ENCODE assay signal across 1 cellular context in the genomic region with DNA sequence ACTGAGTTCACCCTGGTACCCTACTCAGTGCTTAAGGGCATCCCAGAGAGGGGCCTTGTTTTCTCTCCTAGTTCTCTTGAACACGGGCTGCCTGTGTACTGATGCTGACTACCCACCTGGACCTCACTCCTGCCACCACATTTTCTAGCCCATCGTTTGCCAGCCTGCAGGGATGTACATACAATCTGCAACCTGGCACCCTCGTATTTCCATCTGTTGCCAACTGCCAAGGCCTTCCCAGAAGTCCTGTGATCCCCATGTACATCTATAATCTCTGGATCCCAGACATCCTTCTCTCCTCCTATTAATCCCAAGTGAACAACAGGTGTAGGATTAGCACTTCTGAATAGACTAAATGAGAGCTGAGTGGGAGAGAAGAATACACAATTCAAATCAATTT.
TF ChIP-seq lines count a peak whose summit lies in the region.

No MANE protein-coding gene starts in this region.

TF ChIP-seq in IMR-90, 13 proteins besides CTCF, POLR2A, EP300 and RAD21:
- TF ChIP-seq CEBPB (IDR thresholded peaks at IDR 0.05; ENCODE audit: low read depth, low read length) (no peak), FOS (IDR thresholded peaks at IDR 0.05; ENCODE audit: low read depth, low read length) (no peak), CHD1 (IDR thresholded peaks at IDR 0.05; ENCODE audit: low read depth, low read length) (no peak), RFX5 (IDR thresholded peaks at IDR 0.05; ENCODE audit: low read depth, low read length) (no peak), NFE2L2 (IDR thresholded peaks at IDR 0.05; ENCODE audit: low read depth, low read length) (no peak), MAFK (IDR thresholded peaks at IDR 0.05; ENCODE audit: low read depth, low read length) (no peak), SMC3 (IDR thresholded peaks at IDR 0.05; ENCODE audit: low read depth, low read length) (no peak), MXI1 (IDR thresholded peaks at IDR 0.05; ENCODE audit: borderline replicate concordance, low read depth, low read length) (no peak), BHLHE40 (IDR thresholded peaks at IDR 0.05; ENCODE audit: low read depth, low read length) (no peak)
